ENCODE assay signal across 1 cellular context in genomic region chr16:79175286-79176057, GRCh38.
TF ChIP-seq lines count a peak whose summit lies in the region.

No MANE protein-coding gene starts in this region.

TF ChIP-seq in H1, 55 proteins besides CTCF, POLR2A, EP300 and RAD21:
- TF ChIP-seq YY1 (IDR thresholded peaks at IDR 0.05; ENCODE audit: low read depth, low read length): no peak
- TF ChIP-seq CREB1 (IDR thresholded peaks at IDR 0.05): no peak
- TF ChIP-seq BRCA1 (IDR thresholded peaks at IDR 0.05; ENCODE audit: low read depth, low read length): no peak
- TF ChIP-seq CBX5 (IDR thresholded peaks at IDR 0.05; ENCODE audit: low read depth, low read length): no peak
- no peak for TF ChIP-seq TAF1 (IDR thresholded peaks at IDR 0.05; ENCODE audit: low read depth, low read length)
- TF ChIP-seq CEBPB (IDR thresholded peaks at IDR 0.05; ENCODE audit: low read depth, low read length): no peak
- no peak for TF ChIP-seq SP4 (IDR thresholded peaks at IDR 0.05; ENCODE audit: low read length)
- TF ChIP-seq CHD2 (IDR thresholded peaks at IDR 0.05; ENCODE audit: low read length): no peak
- no peak for TF ChIP-seq POLR2AphosphoS5 (IDR thresholded peaks at IDR 0.05; ENCODE audit: low read depth, low read length)
- TF ChIP-seq SUZ12 (IDR thresholded peaks at IDR 0.05; ENCODE audit: low read length): no peak
- TF ChIP-seq FOSL1 (IDR thresholded peaks at IDR 0.05; ENCODE audit: insufficient read depth, low read depth, low read length): no peak
- no peak for TF ChIP-seq TAF7 (optimal IDR thresholded peaks at IDR 0.05; ENCODE audit: borderline replicate concordance, low read depth, low read length)
